Comparison of ENCODE assay signal across 19 cellular contexts in genomic region chr10:43318978-43319965, GRCh38. TPM values are rescaled to one million over a fixed set of nuclear protein-coding genes. Genes with fewer than 3 reads are reported as not detected.
DNase-seq lines count a peak whose midpoint lies in the region; ATAC-seq, FAIRE-seq and TF ChIP-seq lines count a peak whose summit lies in the region.
"Had no signal": no experiment of that assay in that cellular context is flagged by ENCODE, and none has a peak within 500 bp of the region (broad histone marks: within the 10 kb centered on the region; RNA-seq: fewer than 3 reads in every experiment).

No MANE protein-coding gene starts in this region.

- TF ChIP-seq POLR2A in HepG2 (IDR thresholded peaks at IDR 0.05; ENCODE audit: insufficient read depth in 1 of 2, low read depth in 2 of 2, low read length in 2 of 2) = no peak
- no peak for TF ChIP-seq POLR2A in right lobe of liver (IDR thresholded peaks at IDR 0.05)
- no peak for TF ChIP-seq POLR2A in GM12878 (IDR thresholded peaks at IDR 0.05; ENCODE audit: low read depth, low read length)

- H3K79me2 ChIP-seq in HepG2 (ENCODE audit: insufficient read depth, low read length) (no peaks in the 10 kb centered on the region), GM12878 (ENCODE audit: control insufficient read depth, insufficient read depth, low read length) (no peaks in the 10 kb centered on the region)

- RAD21 ChIA-PET in GM12878 (lab: Charles Lee; ENCODE audit: unreplicated experiment) = no interaction called here

- intact Hi-C loops in HepG2 (cut with micrococcal nuclease; ENCODE audit: unreplicated experiment) (no loop called here), right lobe of liver (cut with DNase I) (no loop called here), GM12878 (cut with micrococcal nuclease; ENCODE audit: unreplicated experiment) (no loop called here)

- no peak overlapping the region for H4K8ac ChIP-seq in neuronal stem cell (ENCODE audit: low read depth, low read length)

- H2AK5ac ChIP-seq in neuronal stem cell (ENCODE audit: low read depth, low read length) = no peak overlapping the region

- no peaks in the 10 kb centered on the region for H3K36me3 ChIP-seq in HepG2 (replicated peaks in 1 of 2; ENCODE audit: control insufficient read depth in 1 of 2, insufficient read depth in 2 of 2, low read length in 2 of 2)
- H3K36me3 ChIP-seq in right lobe of liver = no peaks in the 10 kb centered on the region
- no peaks in the 10 kb centered on the region for H3K36me3 ChIP-seq in GM12878 (ENCODE audit: control insufficient read depth in 2 of 2, insufficient read depth in 2 of 2, low read length in 1 of 2)
- no peaks in the 10 kb centered on the region for H3K36me3 ChIP-seq in neuronal stem cell (replicated peaks in 1 of 2; ENCODE audit: control insufficient read depth in 2 of 2, insufficient read depth in 2 of 2, low read length in 2 of 2)

- TF ChIP-seq CTCF in HepG2 (CRISPR knock-in tag; IDR thresholded peaks at IDR 0.05) (no peak), right lobe of liver (IDR thresholded peaks at IDR 0.05) (no peak), GM12878 (IDR thresholded peaks at IDR 0.05 in 2 of 3, conservative IDR thresholded peaks at IDR 0.05 in 1 of 3; ENCODE audit: control insufficient read depth in 2 of 3, extremely low read depth in 1 of 3, insufficient read depth in 1 of 3, low read depth in 3 of 3, low read length in 3 of 3) (no peak)

- TF ChIP-seq RAD21 in HepG2 (CRISPR knock-in tag; IDR thresholded peaks at IDR 0.05) (no peak), GM12878 (IDR thresholded peaks at IDR 0.05; ENCODE audit: insufficient read depth, low read depth, low read length) (no peak)

- H4K20me1 ChIP-seq in HepG2 (ENCODE audit: insufficient read depth, low read length) (no peaks in the 10 kb centered on the region), GM12878 (ENCODE audit: control insufficient read depth, insufficient read depth) (no peaks in the 10 kb centered on the region)

- no peaks in the 10 kb centered on the region for H3K79me1 ChIP-seq in neuronal stem cell (ENCODE audit: low read depth, low read length)

- CTCF ChIA-PET in HepG2 (lab: Yijun Ruan, JAX; ENCODE audit: low intra/inter-chr PET ratio, low total read pairs) (no interaction called here), GM12878 (lab: Yijun Ruan, JAX) (interaction anchor here (1.2 kb wide), 1 partner anchor 29 kb away, joined by 3 read pairs; no protein-coding TSS in a partner anchor)

- no peak overlapping the region for H3K4me3 ChIP-seq in HepG2 (replicated peaks in 1 of 3; ENCODE audit: insufficient read depth in 1 of 3, low read depth in 2 of 3, low read length in 3 of 3)
- H3K4me3 ChIP-seq in right lobe of liver = no peak overlapping the region
- H3K4me3 ChIP-seq in GM12878 = no peak overlapping the region
- H3K4me3 ChIP-seq in neuronal stem cell (ENCODE audit: low read length in 2 of 2) = no peak overlapping the region

- H3K27me3 ChIP-seq in HepG2 (ENCODE audit: control insufficient read depth in 1 of 2, insufficient read depth in 2 of 2, low read length in 2 of 2) (peaks cover 2 to 20% of the 10 kb centered on the region in 2 experiments; a peak in 4 of 5 replicates), right lobe of liver (no peaks in the 10 kb centered on the region), GM12878 (replicated peaks in 1 of 2; ENCODE audit: control insufficient read depth in 2 of 2, insufficient read depth in 2 of 2, low read length in 1 of 2) (no peaks in the 10 kb centered on the region; a peak in 2 of 4 replicates), neuronal stem cell (ENCODE audit: control insufficient read depth in 3 of 3, insufficient read depth in 3 of 3, low read depth in 1 of 3, low read length in 3 of 3) (peaks cover 0 to 11% (median 0%) of the 10 kb centered on the region in 3 experiments)

- no peak overlapping the region for H2BK120ac ChIP-seq in neuronal stem cell (ENCODE audit: low read depth, low read length)

- no peak for TF ChIP-seq EP300 in HepG2 (IDR thresholded peaks at IDR 0.05; ENCODE audit: low read depth in 2 of 2, low read length in 2 of 2)
- TF ChIP-seq EP300 in HepG2 (CRISPR knock-in tag; IDR thresholded peaks at IDR 0.05; ENCODE audit: borderline replicate concordance) = no peak
- no peak for TF ChIP-seq EP300 in GM12878 (IDR thresholded peaks at IDR 0.05; ENCODE audit: borderline replicate concordance in 1 of 2, control insufficient read depth in 1 of 2, low read depth in 2 of 2, low read length in 2 of 2)

- H3K9ac ChIP-seq in HepG2 (ENCODE audit: insufficient read depth, low read depth, low read length) (no peak overlapping the region), GM12878 (ENCODE audit: control insufficient read depth, insufficient read depth, low read length) (no peak overlapping the region), neuronal stem cell (ENCODE audit: low read depth, low read length, poor library complexity) (no peak overlapping the region)
- H3K9ac ChIP-seq: KMS-11 had no signal

- H3K9me3 ChIP-seq in HepG2 (ENCODE audit: low read length) (no peaks in the 10 kb centered on the region), right lobe of liver (no peaks in the 10 kb centered on the region), GM12878 (replicated peaks; ENCODE audit: control insufficient read depth, insufficient read depth, low read length) (no peaks in the 10 kb centered on the region), neuronal stem cell (replicated peaks in 1 of 2; ENCODE audit: control insufficient read depth in 2 of 2, insufficient read depth in 1 of 2, low read depth in 1 of 2, low read length in 2 of 2) (no peaks in the 10 kb centered on the region)

- WGBS in HepG2 (ENCODE audit: low lambda C conversion rate) = 14% methylated on average over 8 of the region's 21 CpGs
- 65% methylated on average over 6 of the region's 21 CpGs for WGBS in right lobe of liver (ENCODE audit: insufficient coverage, low coverage, low lambda C conversion rate, missing lambda C conversion rate)
- WGBS in GM12878 (ENCODE audit: insufficient coverage, insufficient replicate concordance, low lambda C conversion rate, missing lambda C conversion rate) = 39% methylated on average over 21 of the region's 21 CpGs
- no CpG with 5 or more reads among the region's 21 CpGs for WGBS in neuronal stem cell (ENCODE audit: extremely low coverage in 2 of 2, insufficient read length in 2 of 2, insufficient replicate concordance in 1 of 2), 2 donors

- no peak overlapping the region for H2BK15ac ChIP-seq in neuronal stem cell (ENCODE audit: low read length)

- peak overlapping the region; percentile 5 for H3K18ac ChIP-seq in neuronal stem cell (ENCODE audit: low read length)

- no peak overlapping the region for H2BK5ac ChIP-seq in neuronal stem cell (ENCODE audit: low read length)

- no peak overlapping the region for H4K91ac ChIP-seq in neuronal stem cell (ENCODE audit: low read depth, low read length, poor library complexity)

- H2AFZ ChIP-seq in HepG2 (ENCODE audit: low read length) (no peak overlapping the region), GM12878 (ENCODE audit: control insufficient read depth, low read depth, low read length) (no peak overlapping the region), neuronal stem cell (ENCODE audit: low read length) (no peak overlapping the region)

- no TSS peak for BruUV-seq in HepG2 (replicated peaks; lab: Mats Ljungman, UMichigan)
- no TSS peak for BruUV-seq in GM12878 (replicated peaks; lab: Mats Ljungman, UMichigan)

- peaks cover 33% of the 10 kb centered on the region for H3K4me1 ChIP-seq in HepG2 (ENCODE audit: insufficient read depth, low read length)
- H3K4me1 ChIP-seq in right lobe of liver = no peaks in the 10 kb centered on the region
- H3K4me1 ChIP-seq in GM12878 (ENCODE audit: control insufficient read depth, insufficient read depth, low read length) = no peaks in the 10 kb centered on the region
- peaks cover 0 to 15% of the 10 kb centered on the region in 2 donors for H3K4me1 ChIP-seq in neuronal stem cell (ENCODE audit: control insufficient read depth in 2 of 2, insufficient read depth in 1 of 2, low read depth in 1 of 2, low read length in 2 of 2)

- POLR2A ChIA-PET in HepG2 (lab: Yijun Ruan, JAX) = no interaction called here
- POLR2A ChIA-PET in GM12878 (lab: Charles Lee) = no interaction called here

- SMC1A ChIA-PET in GM12878 (lab: Charles Lee; ENCODE audit: uncharacterized antibody, unreplicated experiment) = no interaction called here

- H3K27ac ChIP-seq in HepG2 (ENCODE audit: extremely low read length, insufficient read depth, low read length) = no peak overlapping the region
- no peak overlapping the region for H3K27ac ChIP-seq in right lobe of liver
- no peak overlapping the region for H3K27ac ChIP-seq in GM12878 (ENCODE audit: control insufficient read depth, insufficient read depth)
- no peak overlapping the region for H3K27ac ChIP-seq in neuronal stem cell (replicated peaks; ENCODE audit: low read length)
- H3K27ac ChIP-seq: C4-2B, HL-60, KMS-11 had no signal

- peak overlapping the region; percentile 47 for H2BK12ac ChIP-seq in neuronal stem cell (ENCODE audit: low read length)

- H3K14ac ChIP-seq in neuronal stem cell (ENCODE audit: low read length) = no peak overlapping the region

- H3K4ac ChIP-seq in neuronal stem cell (ENCODE audit: low read length) = no peak overlapping the region

- H3K4me2 ChIP-seq in HepG2 (ENCODE audit: low read depth, low read length) (no peak overlapping the region), GM12878 (ENCODE audit: control insufficient read depth, insufficient read depth) (no peak overlapping the region), neuronal stem cell (ENCODE audit: insufficient read depth, low read length, poor library complexity, severe bottlenecking) (no peak overlapping the region)
- H3K4me2 ChIP-seq: KMS-11 had no signal

- in situ Hi-C loops in HepG2 (cut with HindIII; ENCODE audit: extremely low pct_ligation_motif_present, low pct_unique_long_range_greater_than_20kb) (no loop called here), GM12878 (cut with MboI) (no loop called here)

- H3K23ac ChIP-seq in neuronal stem cell (ENCODE audit: low read depth, low read length, poor library complexity) = no peak overlapping the region

- ATAC-seq in HepG2 (peak; percentile 66), right lobe of liver (no peak), GM12878 (peak; percentile 30; the same call in 1 of the 3 replicates), HG03460 (IDR thresholded peaks at IDR 0.05; ENCODE audit: unreplicated experiment) (no peak)

- DNase-seq in HepG2 (ENCODE audit: low spot score) (no peak), right lobe of liver (no peak), GM12878 (ENCODE audit: low read depth, low spot score) (no peak), neuronal stem cell (ENCODE audit: low spot score) (no peak), kidney tubule cell (ENCODE audit: low spot score) (no peak), SHP77 (lab: John Stamatoyannopoulos, UW) (no peak)
- no peak for DNase-seq in activated CD4-positive, alpha-beta T cell treated with anti-CD3 and anti-CD28 coated beads, Interleukin-2, amount 50 U/mL, for 48 hours
- DNase-seq: DMS53, NCI-H1092, NCI-H1694, NCI-H2171, NCI-H82 had no signal

- FAIRE-seq in HepG2 (lab: Jason Lieb, UNC) (no peak), GM12878 (lab: Jason Lieb, UNC) (no peak)
- FAIRE-seq: GM12891 had no signal

RNA-seq across cellular contexts. Expression of gene FXYD4, which starts 52.2 kb away (rescaled TPM):
- total RNA-seq in HepG2 (2016; rRNA removed; fragmentation: Illumina TruSeq; extraction: Trizol) (not detected in 2 replicates), right lobe of liver (not detected), GM12878 (2014; rRNA removed) (not detected in 2 replicates), GM12878 (2014; rRNA removed; fragmentation: Illumina TruSeq; extraction: Trizol) (not detected in 2 replicates), GM12878 (2021) (not detected in 2 replicates)
- total RNA-seq in HepG2 (2016; cell fraction: cytosol; rRNA removed; fragmentation: Illumina TruSeq; extraction: Trizol; ENCODE audit: low read depth) = not detected in 2 replicates
- total RNA-seq in HepG2 (2016; cell fraction: insoluble cytoplasmic fraction; rRNA removed; fragmentation: Illumina TruSeq; extraction: Trizol) = not detected in 2 replicates
- total RNA-seq in HepG2 (2016; cell fraction: membrane; rRNA removed; fragmentation: Illumina TruSeq; extraction: Trizol) = not detected in 2 replicates
- not detected in 2 replicates for total RNA-seq in HepG2 (2016; cell fraction: nucleus; rRNA removed; fragmentation: Illumina TruSeq; extraction: Trizol)
- polyA plus RNA-seq in HepG2 (2011; rRNA removed) (not detected in 2 replicates), GM12878 (2011; rRNA removed) (not detected in 2 replicates), GM12878 (2014; fragmentation: Illumina TruSeq; extraction: Trizol) (not detected in 2 replicates), GM12878 (2014; fragmentation: Nextera tagmentation; extraction: Ambion mirVana) (not detected), GM12878 (2014; rRNA removed) (not detected in 2 replicates), GM12878 (2016; fragmentation: Nextera tagmentation; extraction: Ambion mirVana) (not detected)
- polyA plus RNA-seq in HepG2 (2011; cell fraction: cytosol; rRNA removed) = not detected in 2 replicates
- polyA plus RNA-seq in HepG2 (2011; cell fraction: nucleus; rRNA removed) = not detected in 2 replicates
- not detected in 2 replicates for polyA plus RNA-seq in HepG2 (2012)
- not detected in 2 replicates for polyA plus RNA-seq in HepG2 (2016; cell fraction: cytosol; fragmentation: Illumina TruSeq; extraction: Trizol; ENCODE audit: low read depth)
- polyA plus RNA-seq in HepG2 (2016; cell fraction: insoluble cytoplasmic fraction; fragmentation: Illumina TruSeq; extraction: Trizol; ENCODE audit: low read depth) = not detected in 2 replicates
- not detected in 2 replicates for polyA plus RNA-seq in HepG2 (2016; cell fraction: membrane; fragmentation: Illumina TruSeq; extraction: Trizol; ENCODE audit: low read depth)
- not detected in 2 replicates for polyA plus RNA-seq in HepG2 (2016; cell fraction: nucleus; fragmentation: Illumina TruSeq; extraction: Trizol; ENCODE audit: insufficient read depth, low read depth)
- 0.21 TPM in 1 of 2 replicates, not detected in the other for polyA minus RNA-seq in HepG2 (2011; rRNA and poly(A)+ RNA removed; ENCODE audit: low replicate concordance)
- polyA minus RNA-seq in HepG2 (2011; cell fraction: cytosol; rRNA and poly(A)+ RNA removed) = not detected in 2 replicates
- polyA minus RNA-seq in HepG2 (2011; cell fraction: nucleus; rRNA and poly(A)+ RNA removed) = not detected in 2 replicates
- not detected in 2 replicates for total RNA-seq in GM12878 (2013; cell fraction: nucleolus; rRNA removed)
- not detected for polyA plus RNA-seq in GM12878 (2011; ENCODE audit: low read depth)
- polyA plus RNA-seq in GM12878 (2011; cell fraction: cytosol; rRNA removed) = not detected in 2 replicates
- not detected in 2 replicates for polyA plus RNA-seq in GM12878 (2011; cell fraction: nucleus; rRNA removed)
- polyA plus RNA-seq in GM12878 (2012) = not detected in 2 replicates
- polyA minus RNA-seq in GM12878 (2011; rRNA and poly(A)+ RNA removed) = not detected in 2 replicates
- polyA minus RNA-seq in GM12878 (2011; cell fraction: cytosol; rRNA and poly(A)+ RNA removed) = not detected in 2 replicates
- polyA minus RNA-seq in GM12878 (2011; cell fraction: nucleus; rRNA and poly(A)+ RNA removed) = not detected in 2 replicates
- not detected for polyA plus RNA-seq in neuronal stem cell (2013, experiment 1 of 2)
- polyA plus RNA-seq in neuronal stem cell (2013, experiment 2 of 2) = not detected
- total RNA-seq: A172, MCF 10A had no signal

RNA-seq across cellular contexts. Expression of gene RASGEF1A, which starts 52.4 kb away (rescaled TPM):
- total RNA-seq in HepG2 (2016; rRNA removed; fragmentation: Illumina TruSeq; extraction: Trizol) = 0.20 and 0.39 TPM in 2 replicates
- total RNA-seq in HepG2 (2016; cell fraction: cytosol; rRNA removed; fragmentation: Illumina TruSeq; extraction: Trizol; ENCODE audit: low read depth) = 0.61 TPM in 1 of 2 replicates, not detected in the other
- 0.11 and 0.51 TPM in 2 replicates for total RNA-seq in HepG2 (2016; cell fraction: insoluble cytoplasmic fraction; rRNA removed; fragmentation: Illumina TruSeq; extraction: Trizol)
- 0.28 and 0.45 TPM in 2 replicates for total RNA-seq in HepG2 (2016; cell fraction: membrane; rRNA removed; fragmentation: Illumina TruSeq; extraction: Trizol)
- total RNA-seq in HepG2 (2016; cell fraction: nucleus; rRNA removed; fragmentation: Illumina TruSeq; extraction: Trizol) = 0.31 TPM in 1 of 2 replicates, not detected in the other
- 0.14 and 0.41 TPM in 2 replicates for polyA plus RNA-seq in HepG2 (2011; rRNA removed)
- polyA plus RNA-seq in HepG2 (2011; cell fraction: cytosol; rRNA removed) = 0.23 and 0.33 TPM in 2 replicates
- polyA plus RNA-seq in HepG2 (2011; cell fraction: nucleus; rRNA removed) = 0.34 and 0.90 TPM in 2 replicates
- polyA plus RNA-seq in HepG2 (2012) = 0.04 and 0.09 TPM in 2 replicates
- 0.08 and 0.25 TPM in 2 replicates for polyA plus RNA-seq in HepG2 (2016; cell fraction: cytosol; fragmentation: Illumina TruSeq; extraction: Trizol; ENCODE audit: low read depth)
- polyA plus RNA-seq in HepG2 (2016; cell fraction: insoluble cytoplasmic fraction; fragmentation: Illumina TruSeq; extraction: Trizol; ENCODE audit: low read depth) = 0.42 and 0.59 TPM in 2 replicates
- 0.24 and 0.30 TPM in 2 replicates for polyA plus RNA-seq in HepG2 (2016; cell fraction: membrane; fragmentation: Illumina TruSeq; extraction: Trizol; ENCODE audit: low read depth)
- 0.36 and 0.65 TPM in 2 replicates for polyA plus RNA-seq in HepG2 (2016; cell fraction: nucleus; fragmentation: Illumina TruSeq; extraction: Trizol; ENCODE audit: insufficient read depth, low read depth)
- 0.10 and 0.72 TPM in 2 replicates for polyA minus RNA-seq in HepG2 (2011; rRNA and poly(A)+ RNA removed; ENCODE audit: low replicate concordance)
- polyA minus RNA-seq in HepG2 (2011; cell fraction: cytosol; rRNA and poly(A)+ RNA removed) = not detected in 2 replicates
- polyA minus RNA-seq in HepG2 (2011; cell fraction: nucleus; rRNA and poly(A)+ RNA removed) = 0.75 TPM in 1 of 2 replicates, not detected in the other
- total RNA-seq in right lobe of liver = under 1 TPM; 0.05 to 0.30 (median 0.12) TPM
- not detected in 2 replicates for total RNA-seq in GM12878 (2013; cell fraction: nucleolus; rRNA removed)
- total RNA-seq in GM12878 (2014; rRNA removed) = 3.1 and 4.7 TPM in 2 replicates
- 1.8 TPM in 2 replicates for total RNA-seq in GM12878 (2014; rRNA removed; fragmentation: Illumina TruSeq; extraction: Trizol)
- 2.6 and 2.9 TPM in 2 replicates for total RNA-seq in GM12878 (2021)
- 0.73 TPM for polyA plus RNA-seq in GM12878 (2011; ENCODE audit: low read depth)
- polyA plus RNA-seq in GM12878 (2011; rRNA removed) = 0.10 TPM in 2 replicates
- 0.17 and 0.30 TPM in 2 replicates for polyA plus RNA-seq in GM12878 (2011; cell fraction: cytosol; rRNA removed)
- 0.37 and 0.52 TPM in 2 replicates for polyA plus RNA-seq in GM12878 (2011; cell fraction: nucleus; rRNA removed)
- 1.8 and 2.1 TPM in 2 replicates for polyA plus RNA-seq in GM12878 (2012)
- 1.5 and 1.9 TPM in 2 replicates for polyA plus RNA-seq in GM12878 (2014; fragmentation: Illumina TruSeq; extraction: Trizol)
- under 1 TPM; 0.29 to 0.45 TPM for polyA plus RNA-seq in GM12878 (2014; fragmentation: Nextera tagmentation; extraction: Ambion mirVana)
- 3.8 and 4.8 TPM in 2 replicates for polyA plus RNA-seq in GM12878 (2014; rRNA removed)
- polyA plus RNA-seq in GM12878 (2016; fragmentation: Nextera tagmentation; extraction: Ambion mirVana) = under 1 TPM; 0.82 to 0.84 TPM
- 0.21 and 1.3 TPM in 2 replicates for polyA minus RNA-seq in GM12878 (2011; rRNA and poly(A)+ RNA removed)
- not detected in 2 replicates for polyA minus RNA-seq in GM12878 (2011; cell fraction: cytosol; rRNA and poly(A)+ RNA removed)
- polyA minus RNA-seq in GM12878 (2011; cell fraction: nucleus; rRNA and poly(A)+ RNA removed) = not detected in 2 replicates
- 3.5 TPM for polyA plus RNA-seq in neuronal stem cell (2013, experiment 1 of 2)
- polyA plus RNA-seq in neuronal stem cell (2013, experiment 2 of 2) = 3.6 TPM
- total RNA-seq: A172, MCF 10A had no signal

Comparison
In these comparisons a context has a peak if more than half of its experiments do, and no peak if none do; other contexts are left out.
1. ATAC-seq: peak in HepG2 (single experiment) and GM12878 (single experiment); none in right lobe of liver (0 of 4) and HG03460 (single experiment).